21 cellular contexts compared by ENCODE assay signal in the genomic region with DNA sequence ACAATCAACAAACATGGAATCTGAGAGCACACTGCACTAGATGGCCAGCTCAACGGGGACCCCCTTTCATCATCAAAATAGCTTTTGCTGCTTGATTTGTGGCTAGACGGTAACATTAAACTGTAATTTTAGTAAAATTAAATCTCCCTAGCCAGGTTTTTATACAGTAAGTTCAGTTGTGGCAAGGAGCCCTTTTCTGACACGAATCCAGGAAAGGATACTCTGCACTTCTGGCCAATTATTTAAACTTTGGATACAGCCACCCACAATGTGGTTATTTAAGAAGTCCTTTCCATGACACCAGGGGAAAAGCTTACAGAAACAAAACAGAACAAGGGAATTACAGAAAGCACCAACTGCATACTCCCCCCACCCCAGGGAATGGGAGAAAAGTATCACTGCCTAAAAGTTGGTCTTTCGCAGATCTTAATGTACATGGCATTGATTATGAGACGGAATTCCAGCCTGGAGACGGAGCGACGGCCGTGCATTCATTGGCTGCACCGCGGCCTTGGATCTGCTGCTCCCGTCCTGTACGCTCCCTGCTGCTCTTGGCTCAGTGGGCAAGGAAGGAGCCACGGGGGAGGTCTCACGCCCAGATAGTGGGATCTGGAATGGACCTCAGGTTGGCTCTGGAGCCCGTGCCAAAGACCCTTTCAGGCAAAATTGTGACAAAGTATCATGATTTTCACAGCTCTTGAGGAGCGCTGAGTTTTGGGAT. TPM values are rescaled to one million over a fixed set of nuclear protein-coding genes. Genes with fewer than 3 reads are reported as not detected.
DNase-seq lines count a peak whose midpoint lies in the region; ATAC-seq and TF ChIP-seq lines count a peak whose summit lies in the region.
"Had no signal": no experiment of that assay in that cellular context is flagged by ENCODE, and none has a peak within 500 bp of the region (broad histone marks: within the 10 kb centered on the region; RNA-seq: fewer than 3 reads in every experiment).

No MANE protein-coding gene starts in this region.

- H3K27ac ChIP-seq in breast epithelium (peak overlapping the region; percentile 17 to 60), muscle layer of duodenum (ENCODE audit: low read length) (peak overlapping the region; percentile 12), transverse colon (peak overlapping the region; percentile 23 to 77 (median 62))
- H3K27ac ChIP-seq: PC-9 had no signal

- H3K27me3 ChIP-seq in breast epithelium, result no peaks in the 10 kb centered on the region
- no peaks in the 10 kb centered on the region for H3K27me3 ChIP-seq in muscle layer of duodenum (ENCODE audit: low read depth, low read length)
- H3K27me3 ChIP-seq in transverse colon, result no peaks in the 10 kb centered on the region
- H3K27me3 ChIP-seq: right atrium auricular region had no signal

- 82% methylated on average over 17 of the region's 17 CpGs; no CpG with 5 or more reads in 1 of the 2 donors for WGBS in transverse colon (ENCODE audit: low coverage in 1 of 2), 2 donors

- TF ChIP-seq POLR2A in breast epithelium (IDR thresholded peaks at IDR 0.05) (no peak), transverse colon (IDR thresholded peaks at IDR 0.05) (no peak)

- no peaks in the 10 kb centered on the region for H3K27me3 Mint-ChIP-seq in activated CD8-positive, alpha-beta memory T cell treated with anti-CD3 and anti-CD28 coated beads, Interleukin-2, amount 10 ng/mL, durations not matched to agents 7 days and 5 days
- H3K27me3 Mint-ChIP-seq: activated CD4-positive, alpha-beta T cell treated with anti-CD3 and anti-CD28 coated beads, Interleukin-2, amount 10 ng/mL, durations not matched to agents 24 days and 14 days; CD4-positive, alpha-beta memory T cell; naive thymus-derived CD8-positive, alpha-beta T cell; stimulated activated memory B cell treated with anti-CD40 and anti-IgM and Interleukin-4, amounts not matched to agents 10 μg/mL and 1 μg/mL and 100 μg/mL, for 72 hours had no signal

- H3K36me3 ChIP-seq in breast epithelium (no peaks in the 10 kb centered on the region), muscle layer of duodenum (ENCODE audit: control insufficient read depth in 1 of 2, insufficient read depth in 2 of 2, low read length in 2 of 2) (peaks cover 24 to 32% of the 10 kb centered on the region in 2 donors), transverse colon (peaks cover 0 to 20% (median 6%) of the 10 kb centered on the region in 4 donors)

- H3K4me3 ChIP-seq in breast epithelium (no peak overlapping the region), muscle layer of duodenum (ENCODE audit: low read depth in 1 of 2, low read length in 2 of 2) (no peak overlapping the region), transverse colon (no peak overlapping the region)
- H3K4me3 ChIP-seq: PC-9, right atrium auricular region had no signal

- in situ Hi-C loops in transverse colon (cut with MboI; ENCODE audit: low pct_ligation_motif_present in 1 of 4, low pct_unique_long_range_greater_than_20kb in 1 of 4, low sequenced_read_pairs in 3 of 4), result no loop called here

- H3K4me3 Mint-ChIP-seq in activated CD8-positive, alpha-beta memory T cell treated with anti-CD3 and anti-CD28 coated beads, Interleukin-2, amount 10 ng/mL, durations not matched to agents 7 days and 5 days, result no peak overlapping the region
- H3K4me3 Mint-ChIP-seq: activated CD4-positive, alpha-beta T cell treated with anti-CD3 and anti-CD28 coated beads, Interleukin-2, amount 10 ng/mL, durations not matched to agents 24 days and 14 days; CD4-positive, alpha-beta memory T cell; naive thymus-derived CD8-positive, alpha-beta T cell; stimulated activated memory B cell treated with anti-CD40 and anti-IgM and Interleukin-4, amounts not matched to agents 10 μg/mL and 1 μg/mL and 100 μg/mL, for 72 hours; T-helper 1 cell treated with Interleukin-12 subunit alpha and Interleukin-12 subunit beta and Interleukin-4 antibody, amounts not matched to agents 30 μg/mL and 1 μg/mL, for 36 hours had no signal

- no peak for TF ChIP-seq EP300 in transverse colon (IDR thresholded peaks at IDR 0.05; ENCODE audit: low read depth)

- no peaks in the 10 kb centered on the region for H3K9me3 Mint-ChIP-seq in activated CD8-positive, alpha-beta memory T cell treated with anti-CD3 and anti-CD28 coated beads, Interleukin-2, amount 10 ng/mL, durations not matched to agents 7 days and 5 days (ENCODE audit: low read depth)
- H3K9me3 Mint-ChIP-seq: activated CD4-positive, alpha-beta T cell treated with anti-CD3 and anti-CD28 coated beads, Interleukin-2, amount 10 ng/mL, durations not matched to agents 24 days and 14 days; stimulated activated memory B cell treated with anti-CD40 and anti-IgM and Interleukin-4, amounts not matched to agents 10 μg/mL and 1 μg/mL and 100 μg/mL, for 72 hours; T-helper 1 cell treated with Interleukin-12 subunit alpha and Interleukin-12 subunit beta and Interleukin-4 antibody, amounts not matched to agents 30 μg/mL and 1 μg/mL, for 36 hours had no signal

- CTCF ChIA-PET in activated CD8-positive, alpha-beta memory T cell treated with anti-CD3 and anti-CD28 coated beads, Interleukin-2, amount 10 ng/mL, durations not matched to agents 7 days and 5 days (lab: Charles Lee), result interaction anchor here (1.1 to 10.5 kb wide), 4 partner anchors 9 to 289 kb away, joined by 3 to 107 read pairs (median 4); partner anchors contain the start of gene PISD

- peaks cover 14% of the 10 kb centered on the region for H3K4me1 Mint-ChIP-seq in activated CD8-positive, alpha-beta memory T cell treated with anti-CD3 and anti-CD28 coated beads, Interleukin-2, amount 10 ng/mL, durations not matched to agents 7 days and 5 days

- H3K27ac Mint-ChIP-seq in activated CD8-positive, alpha-beta memory T cell treated with anti-CD3 and anti-CD28 coated beads, Interleukin-2, amount 10 ng/mL, durations not matched to agents 7 days and 5 days, result no peak overlapping the region
- H3K27ac Mint-ChIP-seq: activated CD4-positive, alpha-beta T cell treated with anti-CD3 and anti-CD28 coated beads, Interleukin-2, amount 10 ng/mL, durations not matched to agents 24 days and 14 days; stimulated activated memory B cell treated with anti-CD40 and anti-IgM and Interleukin-4, amounts not matched to agents 10 μg/mL and 1 μg/mL and 100 μg/mL, for 72 hours; T-helper 1 cell treated with Interleukin-12 subunit alpha and Interleukin-12 subunit beta and Interleukin-4 antibody, amounts not matched to agents 30 μg/mL and 1 μg/mL, for 36 hours had no signal

- H3K36me3 Mint-ChIP-seq in activated CD8-positive, alpha-beta memory T cell treated with anti-CD3 and anti-CD28 coated beads, Interleukin-2, amount 10 ng/mL, durations not matched to agents 7 days and 5 days, result peaks cover 14% of the 10 kb centered on the region

- no peak for ATAC-seq in GM18907 (IDR thresholded peaks at IDR 0.05; ENCODE audit: unreplicated experiment)
- ATAC-seq in stimulated activated naive CD8-positive, alpha-beta T cell treated with anti-CD3 and anti-CD28 coated beads, Interleukin-15, Interleukin-2, amounts not matched to agents 100 U/mL and 50 U/mL, for 24 hours, result no peak
- no peak for ATAC-seq in activated CD8-positive, alpha-beta memory T cell treated with anti-CD3 and anti-CD28 coated beads, Interleukin-2, amount 10 ng/mL, durations not matched to agents 7 days and 5 days
- ATAC-seq: naive thymus-derived CD8-positive, alpha-beta T cell; stimulated activated memory B cell treated with anti-CD40 and anti-IgM and Interleukin-4, amounts not matched to agents 10 μg/mL and 1 μg/mL and 100 μg/mL, for 72 hours had no signal

- intact Hi-C loops in breast epithelium (cut with DNase I; ENCODE audit: low total_unique reads), result no loop called here
- intact Hi-C loops in transverse colon (cut with DNase I; ENCODE audit: low total_unique reads), result no loop called here

- H3K4me1 ChIP-seq in breast epithelium (no peaks in the 10 kb centered on the region), muscle layer of duodenum (ENCODE audit: control insufficient read depth in 1 of 2, insufficient read depth in 2 of 2, low read length in 2 of 2) (peaks cover 0 to 7% of the 10 kb centered on the region in 2 donors), transverse colon (peaks cover 5 to 11% (median 8%) of the 10 kb centered on the region in 4 donors)

- TF ChIP-seq CTCF in breast epithelium (IDR thresholded peaks at IDR 0.05) (no peak), transverse colon (IDR thresholded peaks at IDR 0.05) (no peak)

- H3K9me3 ChIP-seq in breast epithelium, result no peaks in the 10 kb centered on the region
- no peaks in the 10 kb centered on the region for H3K9me3 ChIP-seq in muscle layer of duodenum (ENCODE audit: control insufficient read depth in 1 of 2, low read length in 2 of 2)
- H3K9me3 ChIP-seq in transverse colon, result no peaks in the 10 kb centered on the region
- H3K9me3 ChIP-seq: right atrium auricular region had no signal

- peak; percentile 68 for DNase-seq in M059J (ENCODE audit: low read depth)
- no peak for DNase-seq in breast epithelium (ENCODE audit: low spot score in 2 of 2)
- DNase-seq in transverse colon, result no peak
- no peak for DNase-seq in stimulated activated naive CD8-positive, alpha-beta T cell treated with anti-CD3 and anti-CD28 coated beads, Interleukin-15, Interleukin-2, amounts not matched to agents 100 U/mL and 50 U/mL, for 24 hours
- DNase-seq in activated CD8-positive, alpha-beta memory T cell treated with anti-CD3 and anti-CD28 coated beads, Interleukin-2, amount 10 ng/mL, durations not matched to agents 7 days and 5 days, result no peak
- no peak for DNase-seq in activated CD8-positive, alpha-beta memory T cell treated with anti-CD3 and anti-CD28 coated beads, Interleukin-2, amount 50 U/mL, for 4 hours
- DNase-seq: activated CD4-positive, alpha-beta T cell treated with anti-CD3 and anti-CD28 coated beads, Interleukin-2, amount 10 ng/mL, durations not matched to agents 24 days and 14 days; CD4-positive, alpha-beta memory T cell; effector memory CD4-positive, alpha-beta T cell; Kasumi-1; left colon; naive thymus-derived CD8-positive, alpha-beta T cell; NCI-H187 treated with DMSO at 0.1 percent for 48 hours; NCI-H510A treated with DMSO at 0.1 percent for 48 hours; PC-9; stimulated activated CD4-positive, alpha-beta T cell treated with anti-CD3 and anti-CD28 coated beads, Interleukin-4, amount 100 ng/mL, for 4 hours had no signal

RNA-seq across cellular contexts. Expression of gene PISD, which starts 19.8 kb away (rescaled TPM):
- 20.1 and 21.7 TPM in 2 replicates for total RNA-seq in M059J (2014; rRNA removed; shearing (Covaris generic))
- total RNA-seq in breast epithelium (10 to 100 TPM; 49.6 to 58.7 (median 57.0) TPM), transverse colon (100 to 1,000 TPM in 1 of 4 donors, 10 to 100 TPM in 3; 33.7 to 111 (median 47.7) TPM)
- 10 to 100 TPM; 34.7 to 40.0 TPM for total RNA-seq in activated CD8-positive, alpha-beta memory T cell treated with anti-CD3 and anti-CD28 coated beads, Interleukin-2, amount 10 ng/mL, durations not matched to agents 7 days and 5 days

Comparison
In these comparisons a context has a peak if more than half of its experiments do, and no peak if none do; other contexts are left out.
1. H3K27ac ChIP-seq: peak in every context shown above with its lines; median percentile 62 in transverse colon; 38 in breast epithelium; 12 in muscle layer of duodenum.